Comparison of ENCODE assay signal across 8 cellular contexts in genomic region chr6:104859225-104860146, GRCh38. TPM values are rescaled to one million over a fixed set of nuclear protein-coding genes. Genes with fewer than 3 reads are reported as not detected.
A peak's percentile ranks its signal among the peaks of the same experiment; 100 is the strongest.
DNase-seq lines count a peak whose midpoint lies in the region; TF ChIP-seq lines count a peak whose summit lies in the region.

Gene HACE1, minus strand, starts transcription at chr6:104859919. Its CDS starts 277 bp downstream, at chr6:104859642.

- 0 to 2% methylated on average over 26 to 89 of the region's 89 CpGs for WGBS in endodermal cell (ENCODE audit: insufficient coverage in 1 of 2, insufficient read length in 1 of 2), 2 experiments

- H3K4me3 ChIP-seq in Caco-2 (ENCODE audit: low read depth, low read length) (peak within 1 kb of the TSS; percentile 99), endodermal cell (ENCODE audit: low read length) (peak within 1 kb of the TSS; percentile 95)

- peak within 1 kb of the TSS; percentile 71 for H3K9ac ChIP-seq in endodermal cell (ENCODE audit: extremely low read depth, low read length, poor library complexity, severe bottlenecking)

- H3K36me3 ChIP-seq in Caco-2 (ENCODE audit: control insufficient read depth, insufficient read depth, low read length) (no peaks in the 10 kb centered on the region), endodermal cell (ENCODE audit: control insufficient read depth, insufficient read depth, low read length) (no peaks in the 10 kb centered on the region)

- BruUV-seq in Caco-2 (replicated peaks; lab: Mats Ljungman, UMichigan), result TSS peak; percentile 39

- H3K36me3 Mint-ChIP-seq in Caco-2 (ENCODE audit: insufficient read depth, unreplicated experiment), result peaks cover 5% of the 10 kb centered on the region
- no peaks in the 10 kb centered on the region for H3K36me3 Mint-ChIP-seq in endodermal cell (ENCODE audit: low read depth)
- H3K36me3 Mint-ChIP-seq in mesothelial cell of epicardium, result no peaks in the 10 kb centered on the region

- CTCF ChIA-PET in Caco-2 (lab: Charles Lee), result interaction anchor here (0.5 to 1.8 kb wide), 2 partner anchors 55 to 218 kb away, joined by 4 to 10 read pairs; no protein-coding TSS in a partner anchor

- H3K4me1 ChIP-seq in Caco-2 (no peaks in the 10 kb centered on the region), endodermal cell (ENCODE audit: control insufficient read depth, insufficient read depth, low read length) (no peaks in the 10 kb centered on the region)

- H3K9me3 ChIP-seq in Caco-2 (no peaks in the 10 kb centered on the region), endodermal cell (ENCODE audit: control insufficient read depth, low read length) (no peaks in the 10 kb centered on the region)

- H3K27me3 ChIP-seq in Caco-2 (replicated peaks; ENCODE audit: control insufficient read depth, insufficient read depth, low read length), result no peaks in the 10 kb centered on the region
- no peaks in the 10 kb centered on the region for H3K27me3 ChIP-seq in endodermal cell (ENCODE audit: control insufficient read depth, insufficient read depth, low read length, poor library complexity, severe bottlenecking)

- DNase-seq in Caco-2 (peak; percentile 84 to 89), GM20000 (ENCODE audit: low spot score) (peak; percentile 94), HT-29 (ENCODE audit: low spot score) (peak; percentile 55), NOMO-1 treated with DMSO at 0.1 percent for 48 hours (lab: John Stamatoyannopoulos, UW; ENCODE audit: unreplicated experiment) (peak; percentile 85), endodermal cell (peak; percentile 98), mesothelial cell of epicardium (ENCODE audit: low spot score in 2 of 2, unreplicated experiment in 2 of 2) (peak; percentile 78 to 88)
- DNase-seq in activated CD8-positive, alpha-beta memory T cell treated with anti-CD3 and anti-CD28 coated beads for 48 hours (ENCODE audit: low read depth in 2 of 3, low spot score in 2 of 3), result peak; percentile 68 to 82 (median 74)
- peak; percentile 84 for DNase-seq in stimulated activated CD8-positive, alpha-beta memory T cell treated with anti-CD3 and anti-CD28 coated beads, Interleukin-15, amount 100 ng/mL, for 48 hours (ENCODE audit: low read depth in 2 of 2)

- peak within 1 kb of the TSS; percentile 82 for H3K4me3 Mint-ChIP-seq in Caco-2 (ENCODE audit: unreplicated experiment)
- H3K4me3 Mint-ChIP-seq in endodermal cell, result peak within 1 kb of the TSS; percentile 90
- H3K4me3 Mint-ChIP-seq in mesothelial cell of epicardium, result peak within 1 kb of the TSS; percentile 96

- H3K27ac Mint-ChIP-seq in Caco-2 (ENCODE audit: unreplicated experiment), result no peak within 1 kb of the TSS
- peak within 1 kb of the TSS; percentile 84 for H3K27ac Mint-ChIP-seq in endodermal cell
- H3K27ac Mint-ChIP-seq in mesothelial cell of epicardium, result peak within 1 kb of the TSS; percentile 90

- no peaks in the 10 kb centered on the region for H3K9me3 Mint-ChIP-seq in Caco-2 (ENCODE audit: unreplicated experiment)
- H3K9me3 Mint-ChIP-seq in endodermal cell, result no peaks in the 10 kb centered on the region
- no peaks in the 10 kb centered on the region for H3K9me3 Mint-ChIP-seq in mesothelial cell of epicardium

- peak in 1 of 2 experiments; percentile 11 for TF ChIP-seq CTCF in Caco-2 (IDR thresholded peaks at IDR 0.05; ENCODE audit: insufficient read depth in 1 of 2, low read depth in 1 of 2, low read length in 1 of 2, severe bottlenecking in 1 of 2, unreplicated experiment in 1 of 2)
- no peak for TF ChIP-seq CTCF in GM20000 (IDR thresholded peaks at IDR 0.05; ENCODE audit: extremely low read depth, missing control alignments)
- TF ChIP-seq CTCF in endodermal cell (conservative IDR thresholded peaks at IDR 0.05), result peak; percentile 66
- TF ChIP-seq CTCF in mesothelial cell of epicardium (IDR thresholded peaks at IDR 0.05; ENCODE audit: unreplicated experiment), result no peak

- POLR2A ChIA-PET in Caco-2 (lab: Charles Lee), result no interaction called here

- peak within 1 kb of the TSS; percentile 70 for H3K27ac ChIP-seq in endodermal cell (ENCODE audit: low read depth, low read length)

- H3K27me3 Mint-ChIP-seq in Caco-2 (ENCODE audit: insufficient read depth, unreplicated experiment), result peaks cover 3% of the 10 kb centered on the region
- no peaks in the 10 kb centered on the region for H3K27me3 Mint-ChIP-seq in endodermal cell (ENCODE audit: insufficient read depth)
- H3K27me3 Mint-ChIP-seq in mesothelial cell of epicardium (ENCODE audit: low read depth), result no peaks in the 10 kb centered on the region

- H3K4me1 Mint-ChIP-seq in Caco-2 (ENCODE audit: low read depth, unreplicated experiment), result peaks cover 8% of the 10 kb centered on the region
- H3K4me1 Mint-ChIP-seq in endodermal cell, result peaks cover 6% of the 10 kb centered on the region
- H3K4me1 Mint-ChIP-seq in mesothelial cell of epicardium, result peaks cover 14% of the 10 kb centered on the region

- intact Hi-C loops in Caco-2 (cut with micrococcal nuclease; ENCODE audit: unreplicated experiment), result loop anchor here (2.0 kb wide), 1 partner anchor 65 kb away; no protein-coding TSS in a partner anchor

RNA-seq across cellular contexts. Expression of gene HACE1, which starts in this region (rescaled TPM):
- total RNA-seq in Caco-2 (2022) (10.0 and 13.2 TPM in 2 replicates), endodermal cell (10 to 100 TPM; 23.7 to 30.1 TPM), mesothelial cell of epicardium (24.5 to 25.9 TPM (median 24.7 TPM) in 3 replicates)
- 0.36 and 0.55 TPM in 2 replicates for total RNA-seq in HT-29 (2014; rRNA removed; shearing (Covaris generic))
- polyA plus RNA-seq in endodermal cell (2013, experiment 1 of 2), result 24.4 TPM
- polyA plus RNA-seq in endodermal cell (2013, experiment 2 of 2), result 23.4 TPM

Comparison
In these comparisons a context has a peak if more than half of its experiments do, and no peak if none do; other contexts are left out.
1. Peak in every context shown above with its lines: DNase-seq, H3K4me3 ChIP-seq and H3K27ac ChIP-seq.
2. Peak in DNase-seq in HT-29; RNA of the gene not detected or under 1 TPM.